ENCODE assay signal across 23 cellular contexts in the genomic region with DNA sequence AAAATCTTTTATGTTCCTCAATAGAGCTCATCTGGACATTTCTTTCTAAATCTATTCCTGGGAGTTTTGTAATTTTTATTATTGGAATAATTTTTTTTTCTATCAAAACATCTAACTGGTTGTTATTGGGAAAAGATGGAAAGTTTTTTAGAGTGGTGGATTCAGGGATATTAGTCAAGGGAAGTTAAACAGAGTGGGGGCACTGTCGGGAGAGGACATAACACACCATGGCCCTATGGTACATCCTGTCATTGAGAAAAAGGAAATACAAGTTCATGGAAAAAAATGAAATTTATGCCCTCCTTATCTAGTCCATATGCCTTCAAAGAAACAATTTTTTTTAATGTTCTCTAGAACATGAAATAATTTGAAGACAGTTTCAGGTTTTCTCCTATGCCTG.
"Had no signal": no experiment of that assay in that cellular context is flagged by ENCODE, and none has a peak within 500 bp of the region (broad histone marks: within the 10 kb centered on the region; RNA-seq: fewer than 3 reads in every experiment).

No MANE protein-coding gene starts in this region.

- H3K27ac Mint-ChIP-seq: dendritic cell treated with granulocyte-macrophage colony-stimulating factor and Interleukin-4, amounts not matched to agents 40 ng/mL and 50 ng/mL, for 4 days; effector memory CD8-positive, alpha-beta T cell; endodermal cell; mesothelial cell of epicardium had no signal

- H3K4me1 ChIP-seq: colonic mucosa, esophagus muscularis mucosa, foreskin keratinocyte, gastroesophageal sphincter, heart left ventricle, left lung, lower lobe of right lung had no signal

- H3K9me3 ChIP-seq: colonic mucosa, esophagus muscularis mucosa, gastroesophageal sphincter, heart left ventricle, left lung, lower lobe of right lung, mucosa of descending colon had no signal

- H3K4me3 ChIP-seq: colonic mucosa, esophagus muscularis mucosa, gastroesophageal sphincter, heart left ventricle, hepatocyte, left lung, lower lobe of right lung, mucosa of descending colon had no signal

- H3K36me3 ChIP-seq: colonic mucosa, esophagus muscularis mucosa, gastroesophageal sphincter, heart left ventricle, left lung, lower lobe of right lung had no signal

- H3K36me3 Mint-ChIP-seq: mesothelial cell of epicardium had no signal

- H3K27me3 Mint-ChIP-seq: dendritic cell treated with granulocyte-macrophage colony-stimulating factor and Interleukin-4, amounts not matched to agents 40 ng/mL and 50 ng/mL, for 4 days; effector memory CD8-positive, alpha-beta T cell had no signal

- FAIRE-seq: endometrium, frontal cortex, islet of Langerhans, keratinocyte had no signal

- H3K27ac ChIP-seq: colonic mucosa, esophagus muscularis mucosa, foreskin keratinocyte, gastroesophageal sphincter, heart left ventricle, hepatocyte, left lung, lower lobe of right lung had no signal

- H3K79me2 ChIP-seq: hepatocyte had no signal

- H2AFZ ChIP-seq: hepatocyte had no signal

- ATAC-seq: effector memory CD8-positive, alpha-beta T cell; foreskin keratinocyte; gastroesophageal sphincter; heart left ventricle; left cardiac atrium; left lung; left ventricle myocardium superior; lower lobe of right lung; mucosa of descending colon had no signal

- H3K4me3 Mint-ChIP-seq: dendritic cell treated with granulocyte-macrophage colony-stimulating factor and Interleukin-4, amounts not matched to agents 40 ng/mL and 50 ng/mL, for 4 days; effector memory CD8-positive, alpha-beta T cell; endodermal cell; mesothelial cell of epicardium had no signal

- H3K27me3 ChIP-seq: colonic mucosa, esophagus muscularis mucosa, foreskin keratinocyte, gastroesophageal sphincter, heart left ventricle, hepatocyte, left lung had no signal

- DNase-seq: colonic mucosa; cortex of kidney; effector CD8-positive, alpha-beta T cell; effector memory CD8-positive, alpha-beta T cell; endodermal cell; foreskin keratinocyte; heart left ventricle; hypothalamus; left cardiac atrium; left lung; left ventricle myocardium superior; lower lobe of right lung; mesenchymal stem cell; mucosa of descending colon had no signal

- H3K9me3 Mint-ChIP-seq: dendritic cell treated with granulocyte-macrophage colony-stimulating factor and Interleukin-4, amounts not matched to agents 40 ng/mL and 50 ng/mL, for 4 days; effector memory CD8-positive, alpha-beta T cell; endodermal cell; mesothelial cell of epicardium had no signal

- H3K4me2 ChIP-seq: hepatocyte had no signal

- H3K4me1 Mint-ChIP-seq: endodermal cell, mesothelial cell of epicardium had no signal
